In genomic region chr20:64064145-64064698, GRCh38 we compare ENCODE assay signal across 8 cellular contexts. TPM values are rescaled to one million over a fixed set of nuclear protein-coding genes. Genes with fewer than 3 reads are reported as not detected.
DNase-seq lines count a peak whose midpoint lies in the region; ATAC-seq and TF ChIP-seq lines count a peak whose summit lies in the region.

No MANE protein-coding gene starts in this region.

- H3K27ac ChIP-seq in ascending aorta = peak overlapping the region; percentile 87 to 90
- no peak overlapping the region for H3K27ac ChIP-seq in lower lobe of right lung

- H3K4me3 Mint-ChIP-seq in HFFc6 = peak overlapping the region; percentile 92

- H3K9me3 ChIP-seq in ascending aorta (no peaks in the 10 kb centered on the region), lower lobe of right lung (no peaks in the 10 kb centered on the region)

- H3K4me3 ChIP-seq in ascending aorta = peak overlapping the region; percentile 76 to 93
- peak overlapping the region; percentile 92 for H3K4me3 ChIP-seq in lower lobe of right lung

- H3K4me1 Mint-ChIP-seq in HFFc6 (ENCODE audit: low read depth) = peaks cover 44% of the 10 kb centered on the region

- no peak for ATAC-seq in lower lobe of right lung

- H3K27me3 ChIP-seq in ascending aorta (no peaks in the 10 kb centered on the region), lower lobe of right lung (ENCODE audit: low read depth) (no peaks in the 10 kb centered on the region)

- DNase-seq in A172 (ENCODE audit: low spot score) (peak; percentile 90), HFFc6 (peak; percentile 69), ascending aorta (ENCODE audit: low spot score in 2 of 2) (no peak), lower lobe of right lung (no peak), NCI-H2081 (lab: John Stamatoyannopoulos, UW) (no peak), NCI-H1417 treated with DMSO at 0.1 percent for 48 hours (lab: John Stamatoyannopoulos, UW) (no peak), midbrain (lab: John Stamatoyannopoulos, UW) (no peak), head of caudate nucleus (no peak)

- peak overlapping the region; percentile 89 for H3K27ac Mint-ChIP-seq in HFFc6

- H3K36me3 Mint-ChIP-seq in HFFc6 (ENCODE audit: low read depth) = no peaks in the 10 kb centered on the region

- peaks cover 0 to 8% of the 10 kb centered on the region in 2 donors for H3K36me3 ChIP-seq in ascending aorta
- H3K36me3 ChIP-seq in lower lobe of right lung = no peaks in the 10 kb centered on the region

- no peaks in the 10 kb centered on the region for H3K9me3 Mint-ChIP-seq in HFFc6

- TF ChIP-seq CTCF in HFFc6 (IDR thresholded peaks at IDR 0.05) (no peak), ascending aorta (IDR thresholded peaks at IDR 0.05) (no peak), lower lobe of right lung (IDR thresholded peaks at IDR 0.05) (no peak)

- H3K4me1 ChIP-seq in ascending aorta (peaks cover 16 to 22% of the 10 kb centered on the region in 2 donors), lower lobe of right lung (peaks cover 33% of the 10 kb centered on the region)

- intact Hi-C loops in ascending aorta (cut with DNase I) (loop anchor here (5.0 kb wide), 1 partner anchor 437 kb away; the partner anchor contains the start of gene GMEB2), lower lobe of right lung (cut with DNase I) (no loop called here), head of caudate nucleus (cut with DNase I) (loop anchor here (5.0 kb wide), 1 partner anchor 107 kb away; the partner anchor contains the start of gene UCKL1)

- H3K27me3 Mint-ChIP-seq in HFFc6 (ENCODE audit: insufficient read depth) = peaks cover 4% of the 10 kb centered on the region

RNA-seq across cellular contexts. Expression of gene TCEA2, which starts 1.2 kb away (rescaled TPM):
- total RNA-seq in A172 (2014; rRNA removed; shearing (Covaris generic)) = 52.7 and 58.3 TPM in 2 replicates
- 10 to 100 TPM; 36.8 to 47.4 (median 41.5) TPM for total RNA-seq in HFFc6 (2021; fragmentation: NEBNext Ultra II Directional; extraction: Animal tissue kit (Norgen Biotek cat#: 25700))
- total RNA-seq in ascending aorta (61.4 TPM), lower lobe of right lung (38.8 TPM)

RNA-seq across cellular contexts. Expression of gene SOX18, which starts 14.8 kb away (rescaled TPM):
- total RNA-seq in A172 (2014; rRNA removed; shearing (Covaris generic)) = 0.21 and 1.9 TPM in 2 replicates
- under 1 TPM in 2 of 6 experiments, not detected in 4; 0.10 to 0.17 TPM for total RNA-seq in HFFc6 (2021; fragmentation: NEBNext Ultra II Directional; extraction: Animal tissue kit (Norgen Biotek cat#: 25700))
- total RNA-seq in ascending aorta = 244 TPM
- 48.3 TPM for total RNA-seq in lower lobe of right lung

RNA-seq across cellular contexts. Expression of gene RGS19, which starts 15.1 kb away (rescaled TPM):
- 29.3 and 29.5 TPM in 2 replicates for total RNA-seq in A172 (2014; rRNA removed; shearing (Covaris generic))
- 10 to 100 TPM; 11.0 to 16.3 (median 12.9) TPM for total RNA-seq in HFFc6 (2021; fragmentation: NEBNext Ultra II Directional; extraction: Animal tissue kit (Norgen Biotek cat#: 25700))
- total RNA-seq in ascending aorta (109 TPM), lower lobe of right lung (57.5 TPM)

RNA-seq across cellular contexts. Expression of gene OPRL1, which starts 15.7 kb away (rescaled TPM):
- 0.81 and 1.2 TPM in 2 replicates for total RNA-seq in A172 (2014; rRNA removed; shearing (Covaris generic))
- total RNA-seq in HFFc6 (2021; fragmentation: NEBNext Ultra II Directional; extraction: Animal tissue kit (Norgen Biotek cat#: 25700)) = under 1 TPM; 0.27 to 1.00 (median 0.41) TPM
- total RNA-seq in ascending aorta (0.21 TPM), lower lobe of right lung (2.6 TPM)

RNA-seq across cellular contexts. Expression of gene LKAAEAR1, which starts 20.0 kb away (rescaled TPM):
- 0.24 TPM in 1 of 2 replicates, not detected in the other for total RNA-seq in A172 (2014; rRNA removed; shearing (Covaris generic))
- total RNA-seq in HFFc6 (2021; fragmentation: NEBNext Ultra II Directional; extraction: Animal tissue kit (Norgen Biotek cat#: 25700)) = not detected
- total RNA-seq in ascending aorta = not detected
- 0.97 TPM for total RNA-seq in lower lobe of right lung

Comparison
In these comparisons a context has a peak if more than half of its experiments do, and no peak if none do; other contexts are left out.
1. DNase-seq: peak in A172 (single experiment) and HFFc6 (single experiment); none in ascending aorta (0 of 2), lower lobe of right lung (single experiment), NCI-H2081 (0 of 2), NCI-H1417 treated with DMSO at 0.1 percent for 48 hours (single experiment), midbrain (single experiment) and head of caudate nucleus (0 of 42).
2. RNA of gene SOX18, which starts 14.8 kb away (total RNA-seq): 244 TPM in ascending aorta (single experiment) and 48.3 TPM in lower lobe of right lung (single experiment); 0.21 to 1.9 TPM in A172 and 0.10 to 0.17 TPM in HFFc6; every median in the first group is over 10 times any median in the second.